In the genomic region with DNA sequence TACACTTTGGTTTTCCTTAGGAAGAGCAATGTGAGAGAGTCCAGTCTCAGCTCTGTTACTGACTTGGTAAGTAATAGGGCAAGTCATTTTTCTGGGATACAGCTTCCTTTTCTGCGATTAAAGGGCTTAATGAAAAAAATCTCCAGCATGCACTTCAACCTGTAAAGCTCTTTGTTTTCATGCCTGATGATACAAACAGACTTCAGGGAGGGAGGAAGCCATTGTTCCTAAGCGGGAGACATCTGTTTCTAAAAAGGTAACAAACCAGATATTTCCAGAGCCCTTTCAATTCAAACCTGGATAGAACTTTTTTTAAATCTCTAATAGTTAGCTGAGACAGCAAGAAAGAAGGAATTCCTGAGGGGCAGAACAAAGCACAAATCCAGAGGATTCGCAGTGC, we compare ENCODE assay signal across 15 cellular contexts. TPM values are rescaled to one million over a fixed set of nuclear protein-coding genes. Genes with fewer than 3 reads are reported as not detected.
"Had no signal": no experiment of that assay in that cellular context is flagged by ENCODE, and none has a peak within 500 bp of the region (broad histone marks: within the 10 kb centered on the region; RNA-seq: fewer than 3 reads in every experiment).

No MANE protein-coding gene starts in this region.

- H3K4me3 Mint-ChIP-seq: immature natural killer cell, naive B cell, nephron, type B pancreatic cell had no signal

- ATAC-seq: gastrocnemius medialis had no signal

- H3K4me1 ChIP-seq: gastrocnemius medialis, thyroid gland had no signal

- DNase-seq: effector memory CD4-positive, alpha-beta T cell; gastrocnemius medialis; immature natural killer cell; mesendoderm; naive B cell; small intestine; stimulated activated CD4-positive, alpha-beta T cell treated with anti-CD3 and anti-CD28 coated beads, Interleukin-12 subunit alpha, Interleukin-12 subunit beta, amount 100 ng/mL, for 4 hours; stimulated activated naive CD4-positive, alpha-beta T cell treated with Interleukin-2 at 50 U/mL for 16 hours; thyroid gland had no signal

- H3K9me3 Mint-ChIP-seq: immature natural killer cell, naive B cell, nephron, type B pancreatic cell had no signal

- H3K4me3 ChIP-seq: esophagus muscularis mucosa, gastrocnemius medialis, suprapubic skin, thyroid gland had no signal

- H3K9me3 ChIP-seq: esophagus muscularis mucosa, gastrocnemius medialis, suprapubic skin, thyroid gland had no signal

- H3K27me3 Mint-ChIP-seq: naive B cell, type B pancreatic cell had no signal

- H3K27ac Mint-ChIP-seq: type B pancreatic cell had no signal

- H3K27me3 ChIP-seq: esophagus muscularis mucosa, gastrocnemius medialis, suprapubic skin, thyroid gland had no signal

- H3K27ac ChIP-seq: epithelial cell of prostate, esophagus muscularis mucosa, suprapubic skin, thyroid gland had no signal

RNA-seq across cellular contexts. Expression of gene CASS4, which starts 5.2 kb away (rescaled TPM):
- total RNA-seq: pulmonary artery endothelial cell had no signal
